Comparison of ENCODE assay signal across 9 cellular contexts in genomic region chr19:45766919-45767346, GRCh38. TPM values are rescaled to one million over a fixed set of nuclear protein-coding genes. Genes with fewer than 3 reads are reported as not detected.
A peak's percentile ranks its signal among the peaks of the same experiment; 100 is the strongest.
DNase-seq lines count a peak whose midpoint lies in the region; ATAC-seq and TF ChIP-seq lines count a peak whose summit lies in the region.
"Had no signal": no experiment of that assay in that cellular context is flagged by ENCODE, and none has a peak within 500 bp of the region (broad histone marks: within the 10 kb centered on the region; RNA-seq: fewer than 3 reads in every experiment).

No MANE protein-coding gene starts in this region.

- no peaks in the 10 kb centered on the region for H3K9me3 Mint-ChIP-seq in CD4-positive, CD25-positive, alpha-beta regulatory T cell

- H3K9ac ChIP-seq in parathyroid adenoma: peak overlapping the region; percentile 77

- H3K27me3 Mint-ChIP-seq in CD4-positive, CD25-positive, alpha-beta regulatory T cell: peaks cover 9% of the 10 kb centered on the region

- TF ChIP-seq CTCF in WERI-Rb-1 (IDR thresholded peaks at IDR 0.05; ENCODE audit: low read depth, low read length) (no peak), cardiac muscle cell (IDR thresholded peaks at IDR 0.05; ENCODE audit: low read depth, low read length) (no peak), parathyroid adenoma (IDR thresholded peaks at IDR 0.05) (no peak)

- no peaks in the 10 kb centered on the region for H3K27me3 ChIP-seq in CD4-positive, CD25-positive, alpha-beta regulatory T cell (ENCODE audit: control insufficient read depth, insufficient read depth, low read length)
- H3K27me3 ChIP-seq in WERI-Rb-1 (ENCODE audit: insufficient read depth, low read depth, severe bottlenecking) (no peaks in the 10 kb centered on the region), cardiac muscle cell (no peaks in the 10 kb centered on the region), parathyroid adenoma (ENCODE audit: control insufficient read depth, insufficient read depth, low read length) (no peaks in the 10 kb centered on the region)

- H3K36me3 Mint-ChIP-seq in CD4-positive, CD25-positive, alpha-beta regulatory T cell: no peaks in the 10 kb centered on the region

- no peaks in the 10 kb centered on the region for H3K36me3 ChIP-seq in CD4-positive, CD25-positive, alpha-beta regulatory T cell (ENCODE audit: control insufficient read depth, insufficient read depth, low read length)
- H3K36me3 ChIP-seq in WERI-Rb-1 (no peaks in the 10 kb centered on the region; the same call in 1 of the 2 replicates), cardiac muscle cell (peaks cover 4% of the 10 kb centered on the region), parathyroid adenoma (ENCODE audit: control insufficient read depth, insufficient read depth, low read length) (no peaks in the 10 kb centered on the region)

- peaks cover 0 to 17% (median 5%) of the 10 kb centered on the region in 4 donors for H3K4me1 Mint-ChIP-seq in CD4-positive, CD25-positive, alpha-beta regulatory T cell

- no peaks in the 10 kb centered on the region for H3K9me3 ChIP-seq in CD4-positive, CD25-positive, alpha-beta regulatory T cell (ENCODE audit: control insufficient read depth in 2 of 2, low read length in 2 of 2)
- H3K9me3 ChIP-seq in WERI-Rb-1 (ENCODE audit: severe bottlenecking) (no peaks in the 10 kb centered on the region), cardiac muscle cell (ENCODE audit: low read depth) (no peaks in the 10 kb centered on the region), parathyroid adenoma (ENCODE audit: control insufficient read depth, low read length) (no peaks in the 10 kb centered on the region)

- DNase-seq in CD4-positive, CD25-positive, alpha-beta regulatory T cell: no peak
- no peak for DNase-seq in WERI-Rb-1
- DNase-seq in cardiac muscle cell (ENCODE audit: low read depth in 1 of 2, low spot score in 1 of 2): peak in 1 of 2 donors; percentile 27
- no peak for DNase-seq in NCI-H1417 (lab: John Stamatoyannopoulos, UW)
- no peak for DNase-seq in NCI-H345 treated with DMSO at 0.1 percent for 48 hours (lab: John Stamatoyannopoulos, UW; ENCODE audit: unreplicated experiment)
- no peak for DNase-seq in NCI-H2227 treated with DMSO at 0.1 percent for 48 hours (lab: John Stamatoyannopoulos, UW)

- no peak overlapping the region for H3K27ac ChIP-seq in CD4-positive, CD25-positive, alpha-beta regulatory T cell (ENCODE audit: insufficient read depth, low read length, poor library complexity, severe bottlenecking)
- peak overlapping the region; percentile 60; the same call in 1 of the 2 replicates for H3K27ac ChIP-seq in WERI-Rb-1
- H3K27ac ChIP-seq in cardiac muscle cell: peak overlapping the region; percentile 98
- peak overlapping the region; percentile 95 for H3K27ac ChIP-seq in parathyroid adenoma

- no peak overlapping the region for H3K27ac Mint-ChIP-seq in CD4-positive, CD25-positive, alpha-beta regulatory T cell

- peak overlapping the region; percentile 69 for H2AFZ ChIP-seq in parathyroid adenoma

- ATAC-seq in CD4-positive, CD25-positive, alpha-beta regulatory T cell (ENCODE audit: low read depth in 2 of 2): no peak
- no peak for ATAC-seq in GM21381 (IDR thresholded peaks at IDR 0.05; ENCODE audit: unreplicated experiment)

- no peak overlapping the region for H3K4me3 ChIP-seq in CD4-positive, CD25-positive, alpha-beta regulatory T cell (ENCODE audit: low read depth, low read length)
- peak overlapping the region; percentile 62 for H3K4me3 ChIP-seq in WERI-Rb-1 (ENCODE audit: low read depth, low read length)
- peak overlapping the region; percentile 59 for H3K4me3 ChIP-seq in cardiac muscle cell
- peak overlapping the region; percentile 77 for H3K4me3 ChIP-seq in parathyroid adenoma (ENCODE audit: low read depth, low read length)

- H3K4me1 ChIP-seq in CD4-positive, CD25-positive, alpha-beta regulatory T cell (ENCODE audit: control insufficient read depth, insufficient read depth, low read length, poor library complexity, severe bottlenecking): peaks cover 30% of the 10 kb centered on the region
- H3K4me1 ChIP-seq in cardiac muscle cell (ENCODE audit: low read depth) (peaks cover 48% of the 10 kb centered on the region), parathyroid adenoma (peaks cover 33% of the 10 kb centered on the region)

- H3K4me3 Mint-ChIP-seq in CD4-positive, CD25-positive, alpha-beta regulatory T cell: peak overlapping the region; percentile 25 to 71 (median 52)

- H3K4me2 ChIP-seq in parathyroid adenoma (ENCODE audit: low read length): peak overlapping the region; percentile 86

- peaks cover 16% of the 10 kb centered on the region for H3K79me2 ChIP-seq in parathyroid adenoma

RNA-seq across cellular contexts. Expression of gene SIX5, which starts 2.1 kb away (rescaled TPM):
- total RNA-seq in CD4-positive, CD25-positive, alpha-beta regulatory T cell: 1.3 TPM
- under 1 TPM in 3 of 4 donors, not detected in 1; 0.17 to 0.31 (median 0.20) TPM for polyA plus RNA-seq in CD4-positive, CD25-positive, alpha-beta regulatory T cell
- 78.8 and 88.2 TPM in 2 replicates for total RNA-seq in cardiac muscle cell
- 40.4 and 41.1 TPM in 2 replicates for polyA plus RNA-seq in cardiac muscle cell

RNA-seq across cellular contexts. Expression of gene DMPK, which starts 15.4 kb away (rescaled TPM):
- 68.1 TPM for total RNA-seq in CD4-positive, CD25-positive, alpha-beta regulatory T cell
- polyA plus RNA-seq in CD4-positive, CD25-positive, alpha-beta regulatory T cell: 1 to 10 TPM in 3 of 4 donors, under 1 TPM in 1; 0.61 to 1.6 (median 1.5) TPM
- 92.7 and 142 TPM in 2 replicates for total RNA-seq in cardiac muscle cell
- polyA plus RNA-seq in cardiac muscle cell: 94.9 and 98.7 TPM in 2 replicates

RNA-seq across cellular contexts. Expression of gene DMWD, which starts 25.7 kb away (rescaled TPM):
- total RNA-seq in CD4-positive, CD25-positive, alpha-beta regulatory T cell: 63.8 TPM
- 10 to 100 TPM; 13.5 to 18.3 (median 15.7) TPM for polyA plus RNA-seq in CD4-positive, CD25-positive, alpha-beta regulatory T cell
- 65.1 and 112 TPM in 2 replicates for total RNA-seq in cardiac muscle cell
- 138 and 163 TPM in 2 replicates for polyA plus RNA-seq in cardiac muscle cell

RNA-seq across cellular contexts. Expression of gene MEIOSIN, which starts 33.7 kb away (rescaled TPM):
- not detected for total RNA-seq in CD4-positive, CD25-positive, alpha-beta regulatory T cell
- not detected for polyA plus RNA-seq in CD4-positive, CD25-positive, alpha-beta regulatory T cell
- total RNA-seq in cardiac muscle cell: 0.11 and 0.33 TPM in 2 replicates
- polyA plus RNA-seq in cardiac muscle cell: 0.07 and 0.18 TPM in 2 replicates
- total RNA-seq: sciatic nerve had no signal

RNA-seq across cellular contexts. Expression of gene FBXO46, which starts 36.2 kb away (rescaled TPM):
- total RNA-seq in CD4-positive, CD25-positive, alpha-beta regulatory T cell: 26.5 TPM
- polyA plus RNA-seq in CD4-positive, CD25-positive, alpha-beta regulatory T cell: 10 to 100 TPM in 3 of 4 donors, 1 to 10 TPM in 1; 8.0 to 12.0 (median 10.5) TPM
- total RNA-seq in cardiac muscle cell: 34.8 and 48.2 TPM in 2 replicates
- polyA plus RNA-seq in cardiac muscle cell: 39.3 and 42.5 TPM in 2 replicates

Comparison
In these comparisons a context has a peak if more than half of its experiments do, and no peak if none do; other contexts are left out.
1. RNA of gene SIX5, which starts 2.1 kb away (total RNA-seq): 78.8 to 88.2 TPM in cardiac muscle cell; 1.3 TPM in CD4-positive, CD25-positive, alpha-beta regulatory T cell (single experiment); every median in the first group is over 10 times any median in the second.